ENCODE assay signal across 8 cellular contexts in genomic region chr2:45342-46130, GRCh38. TPM values are rescaled to one million over a fixed set of nuclear protein-coding genes. Genes with fewer than 3 reads are reported as not detected.
A peak's percentile ranks its signal among the peaks of the same experiment; 100 is the strongest.
DNase-seq lines count a peak whose midpoint lies in the region; ATAC-seq and TF ChIP-seq lines count a peak whose summit lies in the region.

No MANE protein-coding gene starts in this region.

- H3K27me3 ChIP-seq in left lung (peaks cover 12 to 75% of the 10 kb centered on the region in 2 donors), thoracic aorta (replicated peaks; ENCODE audit: insufficient read depth) (no peaks in the 10 kb centered on the region)

- intact Hi-C loops in activated CD4-positive, alpha-beta T cell treated with anti-CD3 and anti-CD28 coated beads for 36 hours (cut with DNase I, micrococcal nuclease) = no loop called here
- intact Hi-C loops in left lung (cut with DNase I) = no loop called here

- peaks cover 46% of the 10 kb centered on the region for H3K27me3 Mint-ChIP-seq in activated CD4-positive, alpha-beta T cell treated with anti-CD3 and anti-CD28 coated beads for 36 hours
- peaks cover 67% of the 10 kb centered on the region for H3K27me3 Mint-ChIP-seq in activated naive CD8-positive, alpha-beta T cell treated with anti-CD3 and anti-CD28 coated beads, Interleukin-2, amount 10 ng/mL, durations not matched to agents 7 days and 5 days

- no peaks in the 10 kb centered on the region for H3K36me3 Mint-ChIP-seq in activated CD4-positive, alpha-beta T cell treated with anti-CD3 and anti-CD28 coated beads for 36 hours (ENCODE audit: low read depth)
- H3K36me3 Mint-ChIP-seq in activated naive CD8-positive, alpha-beta T cell treated with anti-CD3 and anti-CD28 coated beads, Interleukin-2, amount 10 ng/mL, durations not matched to agents 7 days and 5 days = peaks cover under 1% of the 10 kb centered on the region

- peak; percentile 32 for DNase-seq in activated CD4-positive, alpha-beta T cell treated with anti-CD3 and anti-CD28 coated beads for 36 hours
- DNase-seq in activated CD4-positive, alpha-beta T cell treated with anti-CD3 and anti-CD28 coated beads, Interleukin-2, amount 50 U/mL, for 4 hours = no peak
- peak; percentile 36 for DNase-seq in activated naive CD8-positive, alpha-beta T cell treated with anti-CD3 and anti-CD28 coated beads, Interleukin-2, amount 10 ng/mL, durations not matched to agents 7 days and 5 days
- DNase-seq in left lung (peak in 1 of 2 donors; percentile 76), thoracic aorta (ENCODE audit: low spot score) (no peak), cortex of kidney (lab: John Stamatoyannopoulos, UW) (no peak), NCI-H510A (lab: John Stamatoyannopoulos, UW) (no peak)

- TF ChIP-seq CTCF in left lung (IDR thresholded peaks at IDR 0.05) (no peak), thoracic aorta (IDR thresholded peaks at IDR 0.05) (no peak)

- ATAC-seq in activated CD4-positive, alpha-beta T cell treated with anti-CD3 and anti-CD28 coated beads for 36 hours = no peak
- ATAC-seq in activated naive CD8-positive, alpha-beta T cell treated with anti-CD3 and anti-CD28 coated beads, Interleukin-2, amount 10 ng/mL, durations not matched to agents 7 days and 5 days (ENCODE audit: low read depth) = peak; percentile 12
- ATAC-seq in left lung = peak; percentile 1
- ATAC-seq in thoracic aorta (ENCODE audit: insufficient number of reproducible peaks, low FRiP score, low read depth) = no peak
- no peak for ATAC-seq in HG03342 (IDR thresholded peaks at IDR 0.05; ENCODE audit: unreplicated experiment)

- H3K27ac ChIP-seq in left lung = peak overlapping the region in 1 of 2 donors; percentile 48
- H3K27ac ChIP-seq in thoracic aorta = peak overlapping the region; percentile 74 to 96

- H3K4me1 ChIP-seq in left lung = peaks cover 4 to 14% of the 10 kb centered on the region in 2 donors
- peaks cover 0 to 29% of the 10 kb centered on the region in 2 donors for H3K4me1 ChIP-seq in thoracic aorta (ENCODE audit: control insufficient read depth in 1 of 2, low read depth in 2 of 2)

- no peak overlapping the region for H3K27ac Mint-ChIP-seq in activated CD4-positive, alpha-beta T cell treated with anti-CD3 and anti-CD28 coated beads for 36 hours
- H3K27ac Mint-ChIP-seq in activated naive CD8-positive, alpha-beta T cell treated with anti-CD3 and anti-CD28 coated beads, Interleukin-2, amount 10 ng/mL, durations not matched to agents 7 days and 5 days = no peak overlapping the region

- peaks cover 14% of the 10 kb centered on the region for H3K4me1 Mint-ChIP-seq in activated CD4-positive, alpha-beta T cell treated with anti-CD3 and anti-CD28 coated beads for 36 hours
- H3K4me1 Mint-ChIP-seq in activated naive CD8-positive, alpha-beta T cell treated with anti-CD3 and anti-CD28 coated beads, Interleukin-2, amount 10 ng/mL, durations not matched to agents 7 days and 5 days = peaks cover 6% of the 10 kb centered on the region

- no peaks in the 10 kb centered on the region for H3K36me3 ChIP-seq in left lung
- no peaks in the 10 kb centered on the region for H3K36me3 ChIP-seq in thoracic aorta

- no peaks in the 10 kb centered on the region for H3K9me3 ChIP-seq in left lung
- H3K9me3 ChIP-seq in thoracic aorta = no peaks in the 10 kb centered on the region

- CTCF ChIA-PET in activated CD4-positive, alpha-beta T cell treated with anti-CD3 and anti-CD28 coated beads for 36 hours (lab: Charles Lee) = interaction anchor here (0.6 kb wide), 1 partner anchor 210 kb away, joined by 3 read pairs; no protein-coding TSS in a partner anchor

- peak overlapping the region; percentile 50 to 53 for H3K4me3 ChIP-seq in left lung
- H3K4me3 ChIP-seq in thoracic aorta = peak overlapping the region; percentile 89

- H3K9me3 Mint-ChIP-seq in activated CD4-positive, alpha-beta T cell treated with anti-CD3 and anti-CD28 coated beads for 36 hours (ENCODE audit: low read depth) = no peaks in the 10 kb centered on the region
- H3K9me3 Mint-ChIP-seq in activated naive CD8-positive, alpha-beta T cell treated with anti-CD3 and anti-CD28 coated beads, Interleukin-2, amount 10 ng/mL, durations not matched to agents 7 days and 5 days = peaks cover 2% of the 10 kb centered on the region

- H3K4me3 Mint-ChIP-seq in activated CD4-positive, alpha-beta T cell treated with anti-CD3 and anti-CD28 coated beads for 36 hours = peak overlapping the region; percentile 41
- peak overlapping the region; percentile 49 for H3K4me3 Mint-ChIP-seq in activated naive CD8-positive, alpha-beta T cell treated with anti-CD3 and anti-CD28 coated beads, Interleukin-2, amount 10 ng/mL, durations not matched to agents 7 days and 5 days

- POLR2A ChIA-PET in activated CD4-positive, alpha-beta T cell treated with anti-CD3 and anti-CD28 coated beads for 36 hours (lab: Charles Lee) = no interaction called here
- POLR2A ChIA-PET in activated naive CD8-positive, alpha-beta T cell treated with anti-CD3 and anti-CD28 coated beads, Interleukin-2, amount 10 ng/mL, durations not matched to agents 7 days and 5 days (lab: Charles Lee) = interaction anchor here (0.6 kb wide), 1 partner anchor 12 kb away, joined by 3 read pairs; no protein-coding TSS in a partner anchor

RNA-seq across cellular contexts. Expression of gene FAM110C, which starts 0.8 kb away (rescaled TPM):
- under 1 TPM; 0.51 to 0.96 TPM for total RNA-seq in activated CD4-positive, alpha-beta T cell treated with anti-CD3 and anti-CD28 coated beads for 36 hours
- total RNA-seq in activated naive CD8-positive, alpha-beta T cell treated with anti-CD3 and anti-CD28 coated beads, Interleukin-2, amount 10 ng/mL, durations not matched to agents 7 days and 5 days = under 1 TPM; 0.68 to 0.69 TPM
- total RNA-seq in left lung (1 to 10 TPM; 2.8 to 5.5 TPM), thoracic aorta (1 to 10 TPM; 4.9 to 5.0 TPM)

Comparison
In these comparisons a context has a peak if more than half of its experiments do, and no peak if none do; other contexts are left out.
1. DNase-seq: peak in activated CD4-positive, alpha-beta T cell treated with anti-CD3 and anti-CD28 coated beads for 36 hours (single experiment) and activated naive CD8-positive, alpha-beta T cell treated with anti-CD3 and anti-CD28 coated beads, Interleukin-2, amount 10 ng/mL, durations not matched to agents 7 days and 5 days (single experiment); none in activated CD4-positive, alpha-beta T cell treated with anti-CD3 and anti-CD28 coated beads, Interleukin-2, amount 50 U/mL, for 4 hours (0 of 2), thoracic aorta (single experiment), cortex of kidney (single experiment) and NCI-H510A (single experiment).
2. ATAC-seq: peak in activated naive CD8-positive, alpha-beta T cell treated with anti-CD3 and anti-CD28 coated beads, Interleukin-2, amount 10 ng/mL, durations not matched to agents 7 days and 5 days (single experiment) and left lung (single experiment); none in activated CD4-positive, alpha-beta T cell treated with anti-CD3 and anti-CD28 coated beads for 36 hours (single experiment), thoracic aorta (single experiment) and HG03342 (single experiment).